In genomic region chr10:132828681-132829080, GRCh38 we compare ENCODE assay signal across 1 cellular context.
TF ChIP-seq lines count a peak whose summit lies in the region.

No MANE protein-coding gene starts in this region.

TF ChIP-seq in GM23338, 12 proteins besides CTCF, POLR2A, EP300 and RAD21 (continued from another document):
- TF ChIP-seq ZNF462 (CRISPR knock-in tag; IDR thresholded peaks at IDR 0.05) = no peak
- no peak for TF ChIP-seq EZH2phosphoT487 (IDR thresholded peaks at IDR 0.05; ENCODE audit: unreplicated experiment)
- TF ChIP-seq ZNF114 (CRISPR knock-in tag; IDR thresholded peaks at IDR 0.05) = no peak
- TF ChIP-seq ETS1 (IDR thresholded peaks at IDR 0.05) = no peak
- TF ChIP-seq STAT1 (IDR thresholded peaks at IDR 0.05; ENCODE audit: unreplicated experiment) = no peak
- no peak for TF ChIP-seq JUNB (IDR thresholded peaks at IDR 0.05; ENCODE audit: unreplicated experiment)
- TF ChIP-seq EZH2 (IDR thresholded peaks at IDR 0.05; ENCODE audit: low read depth, unreplicated experiment) = no peak
- TF ChIP-seq ZNF331 (CRISPR knock-in tag; IDR thresholded peaks at IDR 0.05; ENCODE audit: low read depth) = no peak
- TF ChIP-seq CREB1 (CRISPR knock-in tag; IDR thresholded peaks at IDR 0.05; ENCODE audit: low read depth) = no peak
